ENCODE assay signal across 18 cellular contexts in the genomic region with DNA sequence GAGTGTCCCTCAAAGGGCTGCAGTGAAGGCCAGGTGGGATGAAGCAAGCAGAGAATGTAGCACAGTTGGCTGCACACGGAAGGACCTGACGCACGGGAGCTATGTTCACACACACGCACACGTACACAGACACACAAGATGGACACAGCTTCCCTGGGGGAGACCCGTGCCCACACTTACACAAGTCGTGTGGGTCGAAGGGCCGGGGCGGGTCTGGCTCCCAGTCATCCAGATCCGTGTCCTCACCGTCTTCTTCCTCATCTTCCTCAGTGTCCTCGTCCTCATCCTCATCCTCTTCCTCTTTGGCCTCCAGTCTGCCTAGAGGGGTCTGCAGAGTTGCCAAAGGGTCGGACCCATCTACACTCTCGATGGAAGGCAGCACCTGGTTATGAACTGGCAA. TPM values are rescaled to one million over a fixed set of nuclear protein-coding genes. Genes with fewer than 3 reads are reported as not detected.
DNase-seq lines count a peak whose midpoint lies in the region; ATAC-seq, FAIRE-seq and TF ChIP-seq lines count a peak whose summit lies in the region.
"Had no signal": no experiment of that assay in that cellular context is flagged by ENCODE, and none has a peak within 500 bp of the region (broad histone marks: within the 10 kb centered on the region; RNA-seq: fewer than 3 reads in every experiment).

No MANE protein-coding gene starts in this region.

- intact Hi-C loops in kidney (cut with DNase I) (no loop called here), dorsolateral prefrontal cortex (cut with DNase I) (no loop called here)

- H4K8ac ChIP-seq in neuronal stem cell (ENCODE audit: low read depth, low read length) = no peak overlapping the region

- H3K23ac ChIP-seq in neuronal stem cell (ENCODE audit: low read depth, low read length, poor library complexity) = peak overlapping the region; percentile 58

- no peak overlapping the region for H2BK15ac ChIP-seq in neuronal stem cell (ENCODE audit: low read length)

- H3K4me1 ChIP-seq in BLaER1 treated with 17β-estradiol and CSF1 and Interleukin-3, amounts not matched to agents 10 nM and 100 nM = peaks cover 65 to 69% (median 66%) of the 10 kb centered on the region in 10 experiments
- peaks cover 55% of the 10 kb centered on the region for H3K4me1 ChIP-seq in KMS-11 (ENCODE audit: low read depth, poor library complexity, severe bottlenecking)
- H3K4me1 ChIP-seq in neuronal stem cell (ENCODE audit: control insufficient read depth in 2 of 2, insufficient read depth in 1 of 2, low read depth in 1 of 2, low read length in 2 of 2) = peaks cover 1 to 5% of the 10 kb centered on the region in 2 donors
- H3K4me1 ChIP-seq in kidney (ENCODE audit: control insufficient read depth in 1 of 2, insufficient read depth in 1 of 2, low read depth in 1 of 2, low read length in 2 of 2) = peaks cover 0 to 3% of the 10 kb centered on the region in 2 donors

- H2AFZ ChIP-seq in KMS-11 (ENCODE audit: low read depth) (no peak overlapping the region), neuronal stem cell (ENCODE audit: low read length) (no peak overlapping the region)

- H3K4me3 ChIP-seq in BLaER1 treated with 17β-estradiol and CSF1 and Interleukin-3, amounts not matched to agents 10 nM and 100 nM = no peak overlapping the region
- no peak overlapping the region for H3K4me3 ChIP-seq in KMS-11 (IDR thresholded peaks at IDR 0.05; ENCODE audit: insufficient read depth, low read depth, low read length)
- no peak overlapping the region for H3K4me3 ChIP-seq in neuronal stem cell (ENCODE audit: low read length in 2 of 2)
- H3K4me3 ChIP-seq in kidney (ENCODE audit: low read length in 2 of 2) = no peak overlapping the region
- no peak overlapping the region for H3K4me3 ChIP-seq in dorsolateral prefrontal cortex
- H3K4me3 ChIP-seq: SK-N-MC had no signal

- H3K27ac Mint-ChIP-seq in T-helper 17 cell = peak overlapping the region; percentile 47

- H2BK12ac ChIP-seq in neuronal stem cell (ENCODE audit: low read length) = no peak overlapping the region

- H3K79me2 ChIP-seq in KMS-11 (ENCODE audit: insufficient read depth, low read depth) = no peaks in the 10 kb centered on the region

- peaks cover 0 to 9% (median 0%) of the 10 kb centered on the region in 11 experiments; a peak in 7 of 22 replicates for H3K9me3 ChIP-seq in BLaER1 treated with 17β-estradiol and CSF1 and Interleukin-3, amounts not matched to agents 10 nM and 100 nM (replicated peaks in 1 of 11)
- H3K9me3 ChIP-seq in T-helper 17 cell (ENCODE audit: control insufficient read depth, low read length, poor library complexity, severe bottlenecking) (no peaks in the 10 kb centered on the region), neuronal stem cell (replicated peaks in 1 of 2; ENCODE audit: control insufficient read depth in 2 of 2, insufficient read depth in 1 of 2, low read depth in 1 of 2, low read length in 2 of 2) (no peaks in the 10 kb centered on the region), kidney (ENCODE audit: control insufficient read depth in 1 of 2, low read length in 2 of 2) (no peaks in the 10 kb centered on the region)

- no peaks in the 10 kb centered on the region for H3K79me1 ChIP-seq in neuronal stem cell (ENCODE audit: low read depth, low read length)

- peak overlapping the region; percentile 73 to 92 (median 85) for H3K4me2 ChIP-seq in BLaER1 treated with 17β-estradiol and CSF1 and Interleukin-3, amounts not matched to agents 10 nM and 100 nM
- peak overlapping the region; percentile 36; the same call in 1 of the 2 replicates for H3K4me2 ChIP-seq in KMS-11
- no peak overlapping the region for H3K4me2 ChIP-seq in neuronal stem cell (ENCODE audit: insufficient read depth, low read length, poor library complexity, severe bottlenecking)

- H3K27me3 Mint-ChIP-seq in T-helper 17 cell = no peaks in the 10 kb centered on the region

- H3K18ac ChIP-seq in neuronal stem cell (ENCODE audit: low read length) = no peak overlapping the region

- TF ChIP-seq CTCF in KMS-11 (conservative IDR thresholded peaks at IDR 0.05; ENCODE audit: low read depth, low read length) = no peak
- no peak for TF ChIP-seq CTCF in kidney (IDR thresholded peaks at IDR 0.05; ENCODE audit: borderline replicate concordance, extremely low read depth, insufficient read depth)
- no peak for TF ChIP-seq CTCF in dorsolateral prefrontal cortex (IDR thresholded peaks at IDR 0.05 in 54 of 56, conservative IDR thresholded peaks at IDR 0.05 in 2 of 56; ENCODE audit: low read depth in 1 of 56, partially characterized antibody in 56 of 56)

- peaks cover 9% of the 10 kb centered on the region for H3K36me3 Mint-ChIP-seq in T-helper 17 cell (ENCODE audit: low read depth)

- FAIRE-seq in kidney (lab: Jason Lieb, UNC) = no peak

- peak overlapping the region in 9 of 11 experiments; percentile 5 to 58 (median 23); a peak in 15 of 22 replicates for H3K9ac ChIP-seq in BLaER1 treated with 17β-estradiol and CSF1 and Interleukin-3, amounts not matched to agents 10 nM and 100 nM
- H3K9ac ChIP-seq in KMS-11 = no peak overlapping the region
- no peak overlapping the region for H3K9ac ChIP-seq in neuronal stem cell (ENCODE audit: low read depth, low read length, poor library complexity)
- H3K9ac ChIP-seq in kidney (ENCODE audit: low read length in 2 of 2) = no peak overlapping the region

- peaks cover 23 to 45% (median 36%) of the 10 kb centered on the region in 11 experiments for H3K36me3 ChIP-seq in BLaER1 treated with 17β-estradiol and CSF1 and Interleukin-3, amounts not matched to agents 10 nM and 100 nM
- H3K36me3 ChIP-seq in KMS-11 (ENCODE audit: insufficient read depth) (no peaks in the 10 kb centered on the region), neuronal stem cell (replicated peaks in 1 of 2; ENCODE audit: control insufficient read depth in 2 of 2, insufficient read depth in 2 of 2, low read length in 2 of 2) (peaks cover 8 to 24% of the 10 kb centered on the region in 2 donors), kidney (ENCODE audit: control insufficient read depth in 1 of 2, insufficient read depth in 2 of 2, low read length in 2 of 2) (no peaks in the 10 kb centered on the region)

- no peaks in the 10 kb centered on the region for H4K20me1 ChIP-seq in BLaER1 treated with 17β-estradiol and CSF1 and Interleukin-3, amounts not matched to agents 10 nM and 100 nM
- H4K20me1 ChIP-seq in KMS-11 (ENCODE audit: insufficient read depth) = no peaks in the 10 kb centered on the region

- H3K4ac ChIP-seq in neuronal stem cell (ENCODE audit: low read length) = no peak overlapping the region

- H4K91ac ChIP-seq in neuronal stem cell (ENCODE audit: low read depth, low read length, poor library complexity) = no peak overlapping the region

- H3K4me3 Mint-ChIP-seq in T-helper 17 cell = no peak overlapping the region

- H2BK120ac ChIP-seq in neuronal stem cell (ENCODE audit: low read depth, low read length) = no peak overlapping the region

- ATAC-seq in T-helper 17 cell = no peak

- DNase-seq in T-helper 17 cell = no peak
- DNase-seq in neuronal stem cell (ENCODE audit: low spot score) = no peak
- DNase-seq in kidney = no peak
- DNase-seq in stimulated activated CD4-positive, alpha-beta T cell treated with anti-CD3 and anti-CD28 coated beads, Interleukin-2, amount 100 ng/mL, for 48 hours = no peak
- no peak for DNase-seq in T-helper 2 cell
- DNase-seq in dorsolateral prefrontal cortex = no peak
- DNase-seq: 8988T, AML-193, HCEC 1CT, NCI-H1048, NCI-H1417 treated with DMSO at 0.1 percent for 48 hours, NCI-H187, NCI-H446, SHP77 treated with DMSO at 0.1 percent for 48 hours had no signal

- peak overlapping the region in 10 of 11 experiments; percentile 6 to 94 (median 86); a peak in 18 of 22 replicates for H3K27ac ChIP-seq in BLaER1 treated with 17β-estradiol and CSF1 and Interleukin-3, amounts not matched to agents 10 nM and 100 nM
- H3K27ac ChIP-seq in KMS-11 = peak overlapping the region; percentile 45; the same call in 1 of the 2 replicates
- no peak overlapping the region for H3K27ac ChIP-seq in neuronal stem cell (replicated peaks; ENCODE audit: low read length)
- no peak overlapping the region for H3K27ac ChIP-seq in kidney (ENCODE audit: low read depth in 2 of 2, low read length in 2 of 2)
- H3K27ac ChIP-seq in dorsolateral prefrontal cortex = peak overlapping the region in 1 of 59 donors; percentile 90
- H3K27ac ChIP-seq: RWPE1, SK-N-MC had no signal

- H2BK5ac ChIP-seq in neuronal stem cell (ENCODE audit: low read length) = no peak overlapping the region

- H3K14ac ChIP-seq in neuronal stem cell (ENCODE audit: low read length) = no peak overlapping the region

- no peaks in the 10 kb centered on the region for H3K27me3 ChIP-seq in BLaER1 treated with 17β-estradiol and CSF1 and Interleukin-3, amounts not matched to agents 10 nM and 100 nM
- H3K27me3 ChIP-seq in KMS-11 (ENCODE audit: insufficient read depth, low read depth) = no peaks in the 10 kb centered on the region
- H3K27me3 ChIP-seq in neuronal stem cell (ENCODE audit: control insufficient read depth in 3 of 3, insufficient read depth in 3 of 3, low read depth in 1 of 3, low read length in 3 of 3) = no peaks in the 10 kb centered on the region
- H3K27me3 ChIP-seq in dorsolateral prefrontal cortex = no peaks in the 10 kb centered on the region

- peaks cover 3% of the 10 kb centered on the region for H3K4me1 Mint-ChIP-seq in T-helper 17 cell

- H2AK5ac ChIP-seq in neuronal stem cell (ENCODE audit: low read depth, low read length) = no peak overlapping the region

- WGBS in neuronal stem cell (ENCODE audit: extremely low coverage in 2 of 2, insufficient read length in 2 of 2, insufficient replicate concordance in 1 of 2), 2 donors = no CpG with 5 or more reads among the region's 15 CpGs

RNA-seq across cellular contexts. Expression of a gene that starts 51.6 kb away (rescaled TPM):
- total RNA-seq in T-helper 17 cell = 10 to 100 TPM; 53.6 to 61.1 TPM
- polyA plus RNA-seq in neuronal stem cell (2013, experiment 1 of 2) = 22.1 TPM
- 21.5 TPM for polyA plus RNA-seq in neuronal stem cell (2013, experiment 2 of 2)
- 25.2 TPM for total RNA-seq in kidney
- polyA plus RNA-seq in kidney (ENCODE audit: insufficient read depth, low read depth, low replicate concordance) = 7.0 TPM
- 10 to 100 TPM; 15.4 to 34.0 (median 23.6) TPM for total RNA-seq in dorsolateral prefrontal cortex

RNA-seq across cellular contexts. Expression of a gene that starts 55.7 kb away (rescaled TPM):
- 10 to 100 TPM; 11.6 to 12.2 TPM for total RNA-seq in T-helper 17 cell
- 4.6 TPM for polyA plus RNA-seq in neuronal stem cell (2013, experiment 1 of 2)
- 4.9 TPM for polyA plus RNA-seq in neuronal stem cell (2013, experiment 2 of 2)
- 8.0 TPM for total RNA-seq in kidney
- polyA plus RNA-seq in kidney (ENCODE audit: insufficient read depth, low read depth, low replicate concordance) = 1.5 TPM
- total RNA-seq in dorsolateral prefrontal cortex = 10 to 100 TPM; 11.0 to 30.1 (median 17.7) TPM

Comparison
In these comparisons a context has a peak if more than half of its experiments do, and no peak if none do; other contexts are left out.
1. H3K27ac ChIP-seq: peak in BLaER1 treated with 17β-estradiol and CSF1 and Interleukin-3, amounts not matched to agents 10 nM and 100 nM (10 of 11) and KMS-11 (single experiment); none in neuronal stem cell (single experiment) and kidney (0 of 2).
2. H3K9ac ChIP-seq: peak in BLaER1 treated with 17β-estradiol and CSF1 and Interleukin-3, amounts not matched to agents 10 nM and 100 nM (9 of 11); none in KMS-11 (single experiment), neuronal stem cell (single experiment) and kidney (0 of 2).